Comparison of ENCODE assay signal across 31 cellular contexts in genomic region chr6:134391221-134391620, GRCh38.
"Had no signal": no experiment of that assay in that cellular context is flagged by ENCODE, and none has a peak within 500 bp of the region (broad histone marks: within the 10 kb centered on the region; RNA-seq: fewer than 3 reads in every experiment).

No MANE protein-coding gene starts in this region.

- H3K4me1 Mint-ChIP-seq: activated CD4-positive, alpha-beta T cell treated with anti-CD3 and anti-CD28 coated beads, Interleukin-2, amount 10 ng/mL, durations not matched to agents 24 days and 14 days; mesothelial cell of epicardium; naive B cell had no signal

- H3K9me3 ChIP-seq: adrenal gland, body of pancreas, gastroesophageal sphincter, ovary, prostate gland, right atrium auricular region, stomach, thyroid gland had no signal

- H3K4me3 Mint-ChIP-seq: activated CD4-positive, alpha-beta memory T cell treated with anti-CD3 and anti-CD28 coated beads for 36 hours; activated CD4-positive, alpha-beta T cell treated with anti-CD3 and anti-CD28 coated beads, Interleukin-2, amount 10 ng/mL, durations not matched to agents 24 days and 14 days; activated naive CD4-positive, alpha-beta T cell treated with anti-CD3 and anti-CD28 coated beads for 36 hours; activated naive CD8-positive, alpha-beta T cell treated with anti-CD3 and anti-CD28 coated beads for 36 hours; activated T-helper 1 cell treated with anti-CD3 and anti-CD28 coated beads, Interleukin-12 subunit alpha, Interleukin-12 subunit beta, Interleukin-2, Interleukin-4 antibody, amounts not matched to agents 30 ng/mL and 10 ng/mL and 1 ng/mL, durations not matched to agents 14 hours and 24 hours and 36 hours; effector memory CD8-positive, alpha-beta T cell; mesothelial cell of epicardium; naive B cell; nephron progenitor cell; stimulated activated naive B cell treated with anti-CD40 and anti-IgM and Interleukin-4, amounts not matched to agents 10 μg/mL and 1 μg/mL and 100 μg/mL, for 72 hours had no signal

- H3K27ac Mint-ChIP-seq: activated CD4-positive, alpha-beta memory T cell treated with anti-CD3 and anti-CD28 coated beads for 36 hours; activated CD4-positive, alpha-beta T cell treated with anti-CD3 and anti-CD28 coated beads, Interleukin-2, amount 10 ng/mL, durations not matched to agents 24 days and 14 days; activated naive CD4-positive, alpha-beta T cell treated with anti-CD3 and anti-CD28 coated beads for 36 hours; activated naive CD8-positive, alpha-beta T cell treated with anti-CD3 and anti-CD28 coated beads for 36 hours; activated T-helper 1 cell treated with anti-CD3 and anti-CD28 coated beads, Interleukin-12 subunit alpha, Interleukin-12 subunit beta, Interleukin-2, Interleukin-4 antibody, amounts not matched to agents 30 ng/mL and 10 ng/mL and 1 ng/mL, durations not matched to agents 14 hours and 24 hours and 36 hours; effector memory CD8-positive, alpha-beta T cell; mesothelial cell of epicardium; naive B cell; nephron progenitor cell; stimulated activated naive B cell treated with anti-CD40 and anti-IgM and Interleukin-4, amounts not matched to agents 10 μg/mL and 1 μg/mL and 100 μg/mL, for 72 hours had no signal

- H3K4me1 ChIP-seq: adrenal gland, gastroesophageal sphincter, prostate gland, right atrium auricular region, stomach had no signal

- H3K4me3 ChIP-seq: adrenal gland, body of pancreas, gastroesophageal sphincter, hepatocyte, ovary, prostate gland, right atrium auricular region, smooth muscle cell, stomach, thyroid gland had no signal

- H3K9me3 Mint-ChIP-seq: activated T-helper 1 cell treated with anti-CD3 and anti-CD28 coated beads, Interleukin-12 subunit alpha, Interleukin-12 subunit beta, Interleukin-2, Interleukin-4 antibody, amounts not matched to agents 30 ng/mL and 10 ng/mL and 1 ng/mL, durations not matched to agents 14 hours and 24 hours and 36 hours; effector memory CD8-positive, alpha-beta T cell; mesothelial cell of epicardium; nephron progenitor cell had no signal

- ATAC-seq: body of pancreas; effector memory CD8-positive, alpha-beta T cell; gastroesophageal sphincter; left colon; stimulated activated naive B cell treated with anti-CD40 and anti-IgM and Interleukin-4, amounts not matched to agents 10 μg/mL and 1 μg/mL and 100 μg/mL, for 72 hours had no signal

- H3K27me3 Mint-ChIP-seq: activated CD4-positive, alpha-beta memory T cell treated with anti-CD3 and anti-CD28 coated beads for 36 hours; activated CD4-positive, alpha-beta T cell treated with anti-CD3 and anti-CD28 coated beads, Interleukin-2, amount 10 ng/mL, durations not matched to agents 24 days and 14 days; activated naive CD8-positive, alpha-beta T cell treated with anti-CD3 and anti-CD28 coated beads for 36 hours; effector memory CD8-positive, alpha-beta T cell; naive B cell; stimulated activated naive B cell treated with anti-CD40 and anti-IgM and Interleukin-4, amounts not matched to agents 10 μg/mL and 1 μg/mL and 100 μg/mL, for 72 hours had no signal

- H3K36me3 Mint-ChIP-seq: activated CD4-positive, alpha-beta memory T cell treated with anti-CD3 and anti-CD28 coated beads for 36 hours; activated naive CD8-positive, alpha-beta T cell treated with anti-CD3 and anti-CD28 coated beads for 36 hours; mesothelial cell of epicardium; naive B cell; stimulated activated naive B cell treated with anti-CD40 and anti-IgM and Interleukin-4, amounts not matched to agents 10 μg/mL and 1 μg/mL and 100 μg/mL, for 72 hours had no signal

- H3K36me3 ChIP-seq: adrenal gland, gastroesophageal sphincter, ovary, prostate gland, right atrium auricular region, stomach, thyroid gland, WERI-Rb-1 had no signal

- DNase-seq: activated CD4-positive, alpha-beta memory T cell treated with anti-CD3 and anti-CD28 coated beads for 36 hours; activated CD4-positive, alpha-beta T cell treated with anti-CD3 and anti-CD28 coated beads, Interleukin-2, amount 10 ng/mL, durations not matched to agents 24 days and 14 days; activated CD4-positive, CD25-positive, alpha-beta regulatory T cell treated with anti-CD3 and anti-CD28 coated beads, Interleukin-2, amount 50 U/mL, for 72 hours; activated CD8-positive, alpha-beta memory T cell treated with anti-CD3 and anti-CD28 coated beads, Interleukin-2, amount 50 U/mL, for 4 hours; activated effector memory CD4-positive, alpha-beta T cell treated with anti-CD3 and anti-CD28 coated beads, Interleukin-2, amount 50 U/mL, for 16 hours; activated naive CD4-positive, alpha-beta T cell treated with anti-CD3 and anti-CD28 coated beads for 36 hours; activated naive CD8-positive, alpha-beta T cell treated with anti-CD3 and anti-CD28 coated beads for 36 hours; activated T-cell treated with anti-CD3 and anti-CD28 coated beads, Interleukin-2, amount 50 U/mL, for 1 hour; adrenal gland; aorta; body of pancreas; cortex of kidney; effector memory CD8-positive, alpha-beta T cell; erythroblast; left colon; naive B cell; nephron progenitor cell; ovary; stimulated activated CD4-positive, alpha-beta T cell treated with anti-CD3 and anti-CD28 coated beads, Interleukin-15, amount 100 ng/mL, for 24 hours; stimulated activated CD4-positive, alpha-beta T cell treated with anti-CD3 and anti-CD28 coated beads, Interleukin-2, amount 100 ng/mL, for 24 hours; stimulated activated naive B cell treated with anti-CD40 and anti-IgM and Interleukin-4, amounts not matched to agents 10 μg/mL and 1 μg/mL and 100 μg/mL, for 72 hours; stomach; thyroid gland; WERI-Rb-1 had no signal

- H3K27me3 ChIP-seq: adrenal gland, body of pancreas, gastroesophageal sphincter, hepatocyte, ovary, right atrium auricular region, stomach, thyroid gland had no signal

- H3K27ac ChIP-seq: adrenal gland, body of pancreas, gastroesophageal sphincter, hepatocyte, ovary, prostate gland, right atrium auricular region, stomach, thyroid gland, WERI-Rb-1 had no signal
